24 cellular contexts compared by ENCODE assay signal in genomic region chr14:103160321-103161053, GRCh38. TPM values are rescaled to one million over a fixed set of nuclear protein-coding genes. Genes with fewer than 3 reads are reported as not detected.
"Had no signal": no experiment of that assay in that cellular context is flagged by ENCODE, and none has a peak within 500 bp of the region (broad histone marks: within the 10 kb centered on the region; RNA-seq: fewer than 3 reads in every experiment).

No MANE protein-coding gene starts in this region.

- H3K9me3 ChIP-seq: ascending aorta, left ventricle myocardium inferior, suprapubic skin, tibial artery had no signal

- ATAC-seq: activated CD4-positive, alpha-beta T cell treated with anti-CD3 and anti-CD28 coated beads for 36 hours; activated CD8-positive, alpha-beta T cell treated with anti-CD3 and anti-CD28 coated beads, Interleukin-2, amount 10 ng/mL, durations not matched to agents 7 days and 5 days; naive thymus-derived CD4-positive, alpha-beta T cell had no signal

- H3K36me3 ChIP-seq: ascending aorta, left ventricle myocardium inferior, suprapubic skin, tibial artery had no signal

- H3K27me3 Mint-ChIP-seq: activated CD4-positive, alpha-beta T cell treated with anti-CD3 and anti-CD28 coated beads for 36 hours had no signal

- H3K36me3 Mint-ChIP-seq: activated naive CD8-positive, alpha-beta T cell treated with anti-CD3 and anti-CD28 coated beads, Interleukin-2, amount 10 ng/mL, durations not matched to agents 7 days and 5 days; brain; naive thymus-derived CD4-positive, alpha-beta T cell had no signal

- FAIRE-seq: frontal cortex, islet of Langerhans had no signal

- H3K4me3 ChIP-seq: ascending aorta, left ventricle myocardium inferior, suprapubic skin, tibial artery had no signal

- H3K4me1 Mint-ChIP-seq: activated CD4-positive, alpha-beta T cell treated with anti-CD3 and anti-CD28 coated beads for 36 hours; neural crest cell had no signal

- H3K27ac Mint-ChIP-seq: activated CD4-positive, alpha-beta T cell treated with anti-CD3 and anti-CD28 coated beads for 36 hours; activated CD8-positive, alpha-beta T cell treated with anti-CD3 and anti-CD28 coated beads, Interleukin-2, amount 10 ng/mL, durations not matched to agents 7 days and 5 days; activated naive CD8-positive, alpha-beta T cell treated with anti-CD3 and anti-CD28 coated beads, Interleukin-2, amount 10 ng/mL, durations not matched to agents 7 days and 5 days; brain; naive thymus-derived CD4-positive, alpha-beta T cell; T-helper 2 cell treated with Interferon-gamma antibody and Interleukin-4, amounts not matched to agents 5 μg/mL and 100 μg/mL, for 36 hours had no signal

- H3K9me3 Mint-ChIP-seq: activated naive CD8-positive, alpha-beta T cell treated with anti-CD3 and anti-CD28 coated beads, Interleukin-2, amount 10 ng/mL, durations not matched to agents 7 days and 5 days; naive thymus-derived CD4-positive, alpha-beta T cell; neural crest cell; T-helper 2 cell treated with Interferon-gamma antibody and Interleukin-4, amounts not matched to agents 5 μg/mL and 100 μg/mL, for 36 hours had no signal

- H3K4me3 Mint-ChIP-seq: activated CD4-positive, alpha-beta T cell treated with anti-CD3 and anti-CD28 coated beads for 36 hours; activated CD8-positive, alpha-beta T cell treated with anti-CD3 and anti-CD28 coated beads, Interleukin-2, amount 10 ng/mL, durations not matched to agents 7 days and 5 days; activated naive CD8-positive, alpha-beta T cell treated with anti-CD3 and anti-CD28 coated beads, Interleukin-2, amount 10 ng/mL, durations not matched to agents 7 days and 5 days; brain; neural crest cell; T-helper 2 cell treated with Interferon-gamma antibody and Interleukin-4, amounts not matched to agents 5 μg/mL and 100 μg/mL, for 36 hours had no signal

- H3K27me3 ChIP-seq: ascending aorta, suprapubic skin had no signal

- DNase-seq: activated CD4-positive, alpha-beta T cell treated with anti-CD3 and anti-CD28 coated beads for 36 hours; activated CD4-positive, CD25-positive, alpha-beta regulatory T cell; activated CD8-positive, alpha-beta T cell treated with anti-CD3 and anti-CD28 coated beads, Interleukin-2, amount 10 ng/mL, durations not matched to agents 7 days and 5 days; activated effector memory CD4-positive, alpha-beta T cell treated with Interleukin-2 at 50 U/mL for 16 hours; activated naive CD4-positive, alpha-beta T cell treated with Interleukin-2 at 50 U/mL for 16 hours; activated naive CD8-positive, alpha-beta T cell treated with anti-CD3 and anti-CD28 coated beads, Interleukin-2, amount 10 ng/mL, durations not matched to agents 7 days and 5 days; cortex of kidney; glutamatergic neuron; left ventricle myocardium inferior; midbrain; occipital lobe; stimulated activated CD4-positive, alpha-beta T cell treated with anti-CD3 and anti-CD28 coated beads, Interleukin-15, amount 100 ng/mL, for 24 hours; stimulated activated CD4-positive, alpha-beta T cell treated with anti-CD3 and anti-CD28 coated beads, Interleukin-2, amount 100 ng/mL, for 24 hours; T-helper 1 cell had no signal

- H3K27ac ChIP-seq: ascending aorta, epithelial cell of prostate, left ventricle myocardium inferior, suprapubic skin, tibial artery had no signal

RNA-seq across cellular contexts. Expression of gene TNFAIP2, which starts 37.2 kb away (rescaled TPM):
- polyA plus RNA-seq: naive thymus-derived CD4-positive, alpha-beta T cell had no signal
